In the genomic region with DNA sequence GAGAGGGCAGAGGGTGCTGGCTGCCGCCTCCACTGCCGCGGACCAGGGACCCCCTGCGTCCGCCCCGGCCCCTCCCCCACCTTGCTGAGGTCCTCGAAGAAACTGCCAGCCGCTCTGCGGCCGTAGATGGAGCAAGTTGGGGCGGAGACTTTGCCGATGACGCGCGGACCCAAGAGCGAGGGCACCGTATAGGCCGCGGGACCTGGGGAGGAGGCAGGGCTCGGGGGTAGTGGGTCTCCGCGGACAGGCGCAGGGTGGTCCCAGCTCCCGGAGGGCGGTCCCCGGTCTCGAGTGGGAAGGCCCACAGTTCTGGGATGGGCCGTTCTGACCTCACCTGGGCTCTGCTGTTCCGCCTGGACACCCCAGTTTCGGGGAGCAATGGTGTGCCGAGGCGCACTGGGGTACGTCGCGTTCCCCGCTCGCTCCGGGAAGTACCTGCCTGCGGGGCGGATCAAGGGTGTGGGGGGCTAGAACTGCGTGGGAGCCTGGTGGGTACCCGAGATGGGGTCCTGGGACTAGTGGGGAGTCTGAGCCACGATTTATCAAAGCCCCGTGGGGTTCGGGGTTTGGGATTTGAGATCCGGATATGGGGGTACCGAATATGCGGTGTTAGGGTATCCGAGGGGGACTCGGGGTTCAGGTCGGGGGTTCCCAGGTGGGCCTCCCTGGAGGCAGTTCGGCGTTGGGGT, we compare ENCODE assay signal across 1 cellular context.
TF ChIP-seq lines count a peak whose summit lies in the region.

No MANE protein-coding gene starts in this region.

TF ChIP-seq in HepG2, 621 proteins besides CTCF, POLR2A, EP300 and RAD21 (continued from another document and continues in another):
- TF ChIP-seq, protein P1, sequence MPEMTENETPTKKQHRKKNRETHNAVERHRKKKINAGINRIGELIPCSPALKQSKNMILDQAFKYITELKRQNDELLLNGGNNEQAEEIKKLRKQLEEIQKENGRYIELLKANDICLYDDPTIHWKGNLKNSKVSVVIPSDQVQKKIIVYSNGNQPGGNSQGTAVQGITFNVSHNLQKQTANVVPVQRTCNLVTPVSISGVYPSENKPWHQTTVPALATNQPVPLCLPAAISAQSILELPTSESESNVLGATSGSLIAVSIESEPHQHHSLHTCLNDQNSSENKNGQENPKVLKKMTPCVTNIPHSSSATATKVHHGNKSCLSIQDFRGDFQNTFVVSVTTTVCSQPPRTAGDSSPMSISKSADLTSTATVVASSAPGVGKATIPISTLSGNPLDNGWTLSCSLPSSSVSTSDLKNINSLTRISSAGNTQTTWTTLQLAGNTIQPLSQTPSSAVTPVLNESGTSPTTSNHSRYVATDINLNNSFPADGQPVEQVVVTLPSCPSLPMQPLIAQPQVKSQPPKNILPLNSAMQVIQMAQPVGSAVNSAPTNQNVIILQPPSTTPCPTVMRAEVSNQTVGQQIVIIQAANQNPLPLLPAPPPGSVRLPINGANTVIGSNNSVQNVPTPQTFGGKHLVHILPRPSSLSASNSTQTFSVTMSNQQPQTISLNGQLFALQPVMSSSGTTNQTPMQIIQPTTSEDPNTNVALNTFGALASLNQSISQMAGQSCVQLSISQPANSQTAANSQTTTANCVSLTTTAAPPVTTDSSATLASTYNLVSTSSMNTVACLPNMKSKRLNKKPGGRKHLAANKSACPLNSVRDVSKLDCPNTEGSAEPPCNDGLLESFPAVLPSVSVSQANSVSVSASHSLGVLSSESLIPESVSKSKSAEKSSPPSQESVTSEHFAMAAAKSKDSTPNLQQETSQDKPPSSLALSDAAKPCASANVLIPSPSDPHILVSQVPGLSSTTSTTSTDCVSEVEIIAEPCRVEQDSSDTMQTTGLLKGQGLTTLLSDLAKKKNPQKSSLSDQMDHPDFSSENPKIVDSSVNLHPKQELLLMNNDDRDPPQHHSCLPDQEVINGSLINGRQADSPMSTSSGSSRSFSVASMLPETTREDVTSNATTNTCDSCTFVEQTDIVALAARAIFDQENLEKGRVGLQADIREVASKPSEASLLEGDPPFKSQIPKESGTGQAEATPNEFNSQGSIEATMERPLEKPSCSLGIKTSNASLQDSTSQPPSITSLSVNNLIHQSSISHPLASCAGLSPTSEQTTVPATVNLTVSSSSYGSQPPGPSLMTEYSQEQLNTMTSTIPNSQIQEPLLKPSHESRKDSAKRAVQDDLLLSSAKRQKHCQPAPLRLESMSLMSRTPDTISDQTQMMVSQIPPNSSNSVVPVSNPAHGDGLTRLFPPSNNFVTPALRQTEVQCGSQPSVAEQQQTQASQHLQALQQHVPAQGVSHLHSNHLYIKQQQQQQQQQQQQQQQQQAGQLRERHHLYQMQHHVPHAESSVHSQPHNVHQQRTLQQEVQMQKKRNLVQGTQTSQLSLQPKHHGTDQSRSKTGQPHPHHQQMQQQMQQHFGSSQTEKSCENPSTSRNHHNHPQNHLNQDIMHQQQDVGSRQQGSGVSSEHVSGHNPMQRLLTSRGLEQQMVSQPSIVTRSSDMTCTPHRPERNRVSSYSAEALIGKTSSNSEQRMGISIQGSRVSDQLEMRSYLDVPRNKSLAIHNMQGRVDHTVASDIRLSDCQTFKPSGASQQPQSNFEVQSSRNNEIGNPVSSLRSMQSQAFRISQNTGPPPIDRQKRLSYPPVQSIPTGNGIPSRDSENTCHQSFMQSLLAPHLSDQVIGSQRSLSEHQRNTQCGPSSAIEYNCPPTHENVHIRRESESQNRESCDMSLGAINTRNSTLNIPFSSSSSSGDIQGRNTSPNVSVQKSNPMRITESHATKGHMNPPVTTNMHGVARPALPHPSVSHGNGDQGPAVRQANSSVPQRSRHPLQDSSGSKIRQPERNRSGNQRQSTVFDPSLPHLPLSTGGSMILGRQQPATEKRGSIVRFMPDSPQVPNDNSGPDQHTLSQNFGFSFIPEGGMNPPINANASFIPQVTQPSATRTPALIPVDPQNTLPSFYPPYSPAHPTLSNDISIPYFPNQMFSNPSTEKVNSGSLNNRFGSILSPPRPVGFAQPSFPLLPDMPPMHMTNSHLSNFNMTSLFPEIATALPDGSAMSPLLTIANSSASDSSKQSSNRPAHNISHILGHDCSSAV (CRISPR knock-in tag; IDR thresholded peaks at IDR 0.05; ENCODE audit: borderline replicate concordance), result no peak
- TF ChIP-seq RAD51 (IDR thresholded peaks at IDR 0.05; ENCODE audit: borderline replicate concordance) (no peak), NFIB (CRISPR knock-in tag; IDR thresholded peaks at IDR 0.05; ENCODE audit: borderline replicate concordance) (no peak), TEAD2 (CRISPR knock-in tag; IDR thresholded peaks at IDR 0.05) (no peak), ZNF569 (CRISPR knock-in tag; IDR thresholded peaks at IDR 0.05; ENCODE audit: borderline replicate concordance) (no peak), BRD4 (CRISPR knock-in tag; IDR thresholded peaks at IDR 0.05) (no peak), FOXM1 (CRISPR knock-in tag; IDR thresholded peaks at IDR 0.05) (no peak), ZNF20 (CRISPR knock-in tag; IDR thresholded peaks at IDR 0.05) (no peak), SNAI1 (CRISPR knock-in tag; IDR thresholded peaks at IDR 0.05; ENCODE audit: borderline replicate concordance) (no peak), ZNF343 (CRISPR knock-in tag; IDR thresholded peaks at IDR 0.05) (no peak), NFATC3 (CRISPR knock-in tag; IDR thresholded peaks at IDR 0.05) (no peak), ZNF546 (CRISPR knock-in tag; conservative IDR thresholded peaks at IDR 0.05) (no peak), ZNF180 (CRISPR knock-in tag; IDR thresholded peaks at IDR 0.05; ENCODE audit: borderline replicate concordance, low read depth) (no peak), ZNF101 (CRISPR knock-in tag; IDR thresholded peaks at IDR 0.05; ENCODE audit: borderline replicate concordance, low read depth) (no peak), CAMTA2 (CRISPR knock-in tag; IDR thresholded peaks at IDR 0.05; ENCODE audit: borderline replicate concordance) (no peak), ZNF800 (CRISPR knock-in tag; IDR thresholded peaks at IDR 0.05) (no peak), SIX4 (CRISPR knock-in tag; IDR thresholded peaks at IDR 0.05) (no peak), ZNF205 (CRISPR knock-in tag; IDR thresholded peaks at IDR 0.05) (no peak), WIZ (CRISPR knock-in tag; IDR thresholded peaks at IDR 0.05) (no peak), MTF2 (CRISPR knock-in tag; IDR thresholded peaks at IDR 0.05; ENCODE audit: borderline replicate concordance) (no peak), AGO1 (IDR thresholded peaks at IDR 0.05; ENCODE audit: low read depth, low read length, poor library complexity, severe bottlenecking) (peak; percentile 70), ZNF513 (CRISPR knock-in tag; conservative IDR thresholded peaks at IDR 0.05) (no peak), ZNF432 (CRISPR knock-in tag; IDR thresholded peaks at IDR 0.05; ENCODE audit: borderline replicate concordance) (no peak), TRIM22 (IDR thresholded peaks at IDR 0.05) (no peak)
- TF ChIP-seq, protein P2, sequence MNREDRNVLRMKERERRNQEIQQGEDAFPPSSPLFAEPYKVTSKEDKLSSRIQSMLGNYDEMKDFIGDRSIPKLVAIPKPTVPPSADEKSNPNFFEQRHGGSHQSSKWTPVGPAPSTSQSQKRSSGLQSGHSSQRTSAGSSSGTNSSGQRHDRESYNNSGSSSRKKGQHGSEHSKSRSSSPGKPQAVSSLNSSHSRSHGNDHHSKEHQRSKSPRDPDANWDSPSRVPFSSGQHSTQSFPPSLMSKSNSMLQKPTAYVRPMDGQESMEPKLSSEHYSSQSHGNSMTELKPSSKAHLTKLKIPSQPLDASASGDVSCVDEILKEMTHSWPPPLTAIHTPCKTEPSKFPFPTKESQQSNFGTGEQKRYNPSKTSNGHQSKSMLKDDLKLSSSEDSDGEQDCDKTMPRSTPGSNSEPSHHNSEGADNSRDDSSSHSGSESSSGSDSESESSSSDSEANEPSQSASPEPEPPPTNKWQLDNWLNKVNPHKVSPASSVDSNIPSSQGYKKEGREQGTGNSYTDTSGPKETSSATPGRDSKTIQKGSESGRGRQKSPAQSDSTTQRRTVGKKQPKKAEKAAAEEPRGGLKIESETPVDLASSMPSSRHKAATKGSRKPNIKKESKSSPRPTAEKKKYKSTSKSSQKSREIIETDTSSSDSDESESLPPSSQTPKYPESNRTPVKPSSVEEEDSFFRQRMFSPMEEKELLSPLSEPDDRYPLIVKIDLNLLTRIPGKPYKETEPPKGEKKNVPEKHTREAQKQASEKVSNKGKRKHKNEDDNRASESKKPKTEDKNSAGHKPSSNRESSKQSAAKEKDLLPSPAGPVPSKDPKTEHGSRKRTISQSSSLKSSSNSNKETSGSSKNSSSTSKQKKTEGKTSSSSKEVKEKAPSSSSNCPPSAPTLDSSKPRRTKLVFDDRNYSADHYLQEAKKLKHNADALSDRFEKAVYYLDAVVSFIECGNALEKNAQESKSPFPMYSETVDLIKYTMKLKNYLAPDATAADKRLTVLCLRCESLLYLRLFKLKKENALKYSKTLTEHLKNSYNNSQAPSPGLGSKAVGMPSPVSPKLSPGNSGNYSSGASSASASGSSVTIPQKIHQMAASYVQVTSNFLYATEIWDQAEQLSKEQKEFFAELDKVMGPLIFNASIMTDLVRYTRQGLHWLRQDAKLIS (CRISPR knock-in tag; IDR thresholded peaks at IDR 0.05), result no peak
- TF ChIP-seq, protein P3, sequence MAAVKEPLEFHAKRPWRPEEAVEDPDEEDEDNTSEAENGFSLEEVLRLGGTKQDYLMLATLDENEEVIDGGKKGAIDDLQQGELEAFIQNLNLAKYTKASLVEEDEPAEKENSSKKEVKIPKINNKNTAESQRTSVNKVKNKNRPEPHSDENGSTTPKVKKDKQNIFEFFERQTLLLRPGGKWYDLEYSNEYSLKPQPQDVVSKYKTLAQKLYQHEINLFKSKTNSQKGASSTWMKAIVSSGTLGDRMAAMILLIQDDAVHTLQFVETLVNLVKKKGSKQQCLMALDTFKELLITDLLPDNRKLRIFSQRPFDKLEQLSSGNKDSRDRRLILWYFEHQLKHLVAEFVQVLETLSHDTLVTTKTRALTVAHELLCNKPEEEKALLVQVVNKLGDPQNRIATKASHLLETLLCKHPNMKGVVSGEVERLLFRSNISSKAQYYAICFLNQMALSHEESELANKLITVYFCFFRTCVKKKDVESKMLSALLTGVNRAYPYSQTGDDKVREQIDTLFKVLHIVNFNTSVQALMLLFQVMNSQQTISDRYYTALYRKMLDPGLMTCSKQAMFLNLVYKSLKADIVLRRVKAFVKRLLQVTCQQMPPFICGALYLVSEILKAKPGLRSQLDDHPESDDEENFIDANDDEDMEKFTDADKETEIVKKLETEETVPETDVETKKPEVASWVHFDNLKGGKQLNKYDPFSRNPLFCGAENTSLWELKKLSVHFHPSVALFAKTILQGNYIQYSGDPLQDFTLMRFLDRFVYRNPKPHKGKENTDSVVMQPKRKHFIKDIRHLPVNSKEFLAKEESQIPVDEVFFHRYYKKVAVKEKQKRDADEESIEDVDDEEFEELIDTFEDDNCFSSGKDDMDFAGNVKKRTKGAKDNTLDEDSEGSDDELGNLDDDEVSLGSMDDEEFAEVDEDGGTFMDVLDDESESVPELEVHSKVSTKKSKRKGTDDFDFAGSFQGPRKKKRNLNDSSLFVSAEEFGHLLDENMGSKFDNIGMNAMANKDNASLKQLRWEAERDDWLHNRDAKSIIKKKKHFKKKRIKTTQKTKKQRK (IDR thresholded peaks at IDR 0.05; ENCODE audit: low read length), result no peak
- TF ChIP-seq, protein P4, sequence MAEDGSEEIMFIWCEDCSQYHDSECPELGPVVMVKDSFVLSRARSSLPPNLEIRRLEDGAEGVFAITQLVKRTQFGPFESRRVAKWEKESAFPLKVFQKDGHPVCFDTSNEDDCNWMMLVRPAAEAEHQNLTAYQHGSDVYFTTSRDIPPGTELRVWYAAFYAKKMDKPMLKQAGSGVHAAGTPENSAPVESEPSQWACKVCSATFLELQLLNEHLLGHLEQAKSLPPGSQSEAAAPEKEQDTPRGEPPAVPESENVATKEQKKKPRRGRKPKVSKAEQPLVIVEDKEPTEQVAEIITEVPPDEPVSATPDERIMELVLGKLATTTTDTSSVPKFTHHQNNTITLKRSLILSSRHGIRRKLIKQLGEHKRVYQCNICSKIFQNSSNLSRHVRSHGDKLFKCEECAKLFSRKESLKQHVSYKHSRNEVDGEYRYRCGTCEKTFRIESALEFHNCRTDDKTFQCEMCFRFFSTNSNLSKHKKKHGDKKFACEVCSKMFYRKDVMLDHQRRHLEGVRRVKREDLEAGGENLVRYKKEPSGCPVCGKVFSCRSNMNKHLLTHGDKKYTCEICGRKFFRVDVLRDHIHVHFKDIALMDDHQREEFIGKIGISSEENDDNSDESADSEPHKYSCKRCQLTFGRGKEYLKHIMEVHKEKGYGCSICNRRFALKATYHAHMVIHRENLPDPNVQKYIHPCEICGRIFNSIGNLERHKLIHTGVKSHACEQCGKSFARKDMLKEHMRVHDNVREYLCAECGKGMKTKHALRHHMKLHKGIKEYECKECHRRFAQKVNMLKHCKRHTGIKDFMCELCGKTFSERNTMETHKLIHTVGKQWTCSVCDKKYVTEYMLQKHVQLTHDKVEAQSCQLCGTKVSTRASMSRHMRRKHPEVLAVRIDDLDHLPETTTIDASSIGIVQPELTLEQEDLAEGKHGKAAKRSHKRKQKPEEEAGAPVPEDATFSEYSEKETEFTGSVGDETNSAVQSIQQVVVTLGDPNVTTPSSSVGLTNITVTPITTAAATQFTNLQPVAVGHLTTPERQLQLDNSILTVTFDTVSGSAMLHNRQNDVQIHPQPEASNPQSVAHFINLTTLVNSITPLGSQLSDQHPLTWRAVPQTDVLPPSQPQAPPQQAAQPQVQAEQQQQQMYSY (CRISPR knock-in tag; IDR thresholded peaks at IDR 0.05), result no peak
